In the genomic region with DNA sequence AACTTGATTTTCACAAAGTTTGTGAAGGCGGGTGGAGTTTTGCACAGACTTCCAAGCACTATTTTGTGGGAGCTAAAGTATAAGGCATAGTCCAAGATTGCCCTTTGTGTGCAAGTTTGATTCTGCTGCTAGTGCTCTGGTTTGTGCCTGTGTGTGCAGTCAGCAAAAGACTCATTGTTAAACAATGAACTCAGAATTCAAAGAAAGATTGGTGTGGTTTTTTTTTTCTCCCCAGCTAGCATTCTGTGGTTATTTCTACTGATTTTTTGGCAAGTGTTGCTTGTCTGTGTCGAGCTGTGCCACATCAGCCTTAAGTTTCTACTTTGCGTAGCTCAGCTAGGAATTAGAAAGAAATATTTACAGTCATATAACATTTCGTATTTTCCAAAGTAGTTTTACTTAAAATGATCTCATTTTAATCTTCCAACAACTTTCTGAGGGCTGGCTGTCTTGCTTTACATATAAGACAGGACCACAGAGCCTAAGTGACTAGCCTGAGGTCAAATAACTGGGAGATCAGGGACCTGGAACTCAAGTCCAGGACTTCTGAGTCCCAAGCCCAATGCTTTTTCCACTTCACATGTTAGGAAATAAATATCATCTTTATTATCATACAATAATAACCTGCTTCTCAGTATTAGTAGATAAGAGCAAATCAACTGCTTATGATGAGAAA, we compare ENCODE assay signal across 8 cellular contexts.
DNase-seq lines count a peak whose midpoint lies in the region; ATAC-seq and TF ChIP-seq lines count a peak whose summit lies in the region.

No MANE protein-coding gene starts in this region.

- TF ChIP-seq POLR2A in stomach (IDR thresholded peaks at IDR 0.05): no peak

- 21 to 40% (median 25%) methylated on average over 4 of the region's 4 CpGs for WGBS in stomach, 5 donors

- intact Hi-C loops in stomach (cut with DNase I; ENCODE audit: low total_unique reads): no loop called here

- ATAC-seq in HG02981 (IDR thresholded peaks at IDR 0.05; ENCODE audit: unreplicated experiment) (no peak), HG03460 (IDR thresholded peaks at IDR 0.05; ENCODE audit: unreplicated experiment) (no peak)

- no peak for TF ChIP-seq CTCF in stomach (IDR thresholded peaks at IDR 0.05)

- H3K4me1 ChIP-seq in stomach: peaks cover 10 to 49% (median 24%) of the 10 kb centered on the region in 4 donors

- no peak for TF ChIP-seq EP300 in stomach (IDR thresholded peaks at IDR 0.05)

- no peaks in the 10 kb centered on the region for H3K27me3 Mint-ChIP-seq in activated T-cell treated with anti-CD3 and anti-CD28 coated beads, Interleukin-2, amount 50 U/mL, for 24 hours
- no peaks in the 10 kb centered on the region for H3K27me3 Mint-ChIP-seq in T-helper 2 cell treated with Interferon-gamma antibody and Interleukin-4, amounts not matched to agents 5 μg/mL and 100 μg/mL, for 36 hours (ENCODE audit: low read depth)

- H3K4me3 ChIP-seq in stomach (no peak overlapping the region), H7 (ENCODE audit: insufficient read depth, low read depth, low read length) (no peak overlapping the region)

- peaks cover 25% of the 10 kb centered on the region for H3K36me3 Mint-ChIP-seq in activated T-cell treated with anti-CD3 and anti-CD28 coated beads, Interleukin-2, amount 50 U/mL, for 24 hours (ENCODE audit: low read depth)
- H3K36me3 Mint-ChIP-seq in T-helper 2 cell treated with Interferon-gamma antibody and Interleukin-4, amounts not matched to agents 5 μg/mL and 100 μg/mL, for 36 hours (ENCODE audit: low read depth): peaks cover 27% of the 10 kb centered on the region

- DNase-seq in activated T-cell treated with anti-CD3 and anti-CD28 coated beads, Interleukin-2, amount 50 U/mL, for 24 hours: no peak
- DNase-seq in activated T-cell treated with anti-CD3 and anti-CD28 coated beads for 4 hours (no peak), globus pallidus (ENCODE audit: low spot score) (peak; percentile 33), stomach (no peak), H7 (no peak)
- no peak for DNase-seq in T-helper 2 cell treated with Interferon-gamma antibody and Interleukin-4, amounts not matched to agents 5 μg/mL and 100 μg/mL, for 36 hours (ENCODE audit: low spot score)

- H3K27me3 ChIP-seq in stomach: no peaks in the 10 kb centered on the region
- no peaks in the 10 kb centered on the region for H3K27me3 ChIP-seq in H7 (ENCODE audit: control insufficient read depth, insufficient read depth, low read length)

- H3K9me3 Mint-ChIP-seq in activated T-cell treated with anti-CD3 and anti-CD28 coated beads, Interleukin-2, amount 50 U/mL, for 24 hours: peaks cover 12% of the 10 kb centered on the region
- H3K9me3 Mint-ChIP-seq in T-helper 2 cell treated with Interferon-gamma antibody and Interleukin-4, amounts not matched to agents 5 μg/mL and 100 μg/mL, for 36 hours: peaks cover 12% of the 10 kb centered on the region

- peak overlapping the region in 3 of 5 donors; percentile 17 to 47 (median 37) for H3K27ac ChIP-seq in stomach

- H3K27ac Mint-ChIP-seq in activated T-cell treated with anti-CD3 and anti-CD28 coated beads, Interleukin-2, amount 50 U/mL, for 24 hours: peak overlapping the region; percentile 88
- H3K27ac Mint-ChIP-seq in T-helper 2 cell treated with Interferon-gamma antibody and Interleukin-4, amounts not matched to agents 5 μg/mL and 100 μg/mL, for 36 hours: peak overlapping the region; percentile 86

- H3K4me3 Mint-ChIP-seq in activated T-cell treated with anti-CD3 and anti-CD28 coated beads, Interleukin-2, amount 50 U/mL, for 24 hours: peak overlapping the region; percentile 53
- H3K4me3 Mint-ChIP-seq in T-helper 2 cell treated with Interferon-gamma antibody and Interleukin-4, amounts not matched to agents 5 μg/mL and 100 μg/mL, for 36 hours: peak overlapping the region; percentile 68

- H3K36me3 ChIP-seq in stomach: no peaks in the 10 kb centered on the region
- no peaks in the 10 kb centered on the region for H3K36me3 ChIP-seq in H7 (replicated peaks; ENCODE audit: control insufficient read depth, insufficient read depth, low read length)

- no peaks in the 10 kb centered on the region for H3K9me3 ChIP-seq in stomach

- peaks cover 83% of the 10 kb centered on the region for H3K4me1 Mint-ChIP-seq in activated T-cell treated with anti-CD3 and anti-CD28 coated beads, Interleukin-2, amount 50 U/mL, for 24 hours (ENCODE audit: low read depth)
- H3K4me1 Mint-ChIP-seq in T-helper 2 cell treated with Interferon-gamma antibody and Interleukin-4, amounts not matched to agents 5 μg/mL and 100 μg/mL, for 36 hours (ENCODE audit: low read depth): peaks cover 70% of the 10 kb centered on the region
